ENCODE assay signal across 2 cellular contexts in genomic region chr6:21836292-21836691, GRCh38.
A peak's percentile ranks its signal among the peaks of the same experiment; 100 is the strongest.
TF ChIP-seq lines count a peak whose summit lies in the region.

No MANE protein-coding gene starts in this region.

TF ChIP-seq in HepG2, 621 proteins besides CTCF, POLR2A, EP300 and RAD21:
- no peak for TF ChIP-seq ZNF83 (CRISPR knock-in tag; IDR thresholded peaks at IDR 0.05; ENCODE audit: borderline replicate concordance)
- TF ChIP-seq MAFF (IDR thresholded peaks at IDR 0.05; ENCODE audit: low read depth, low read length), result peak; percentile 71
- TF ChIP-seq MAFK (conservative IDR thresholded peaks at IDR 0.05 in 1 of 2, IDR thresholded peaks at IDR 0.05 in 1 of 2; ENCODE audit: low read length in 2 of 2), result peak; percentile 38 to 77; a peak in 3 of 4 replicates

TF ChIP-seq in H1, 55 proteins besides CTCF, POLR2A, EP300 and RAD21:
- TF ChIP-seq MAFK (IDR thresholded peaks at IDR 0.05; ENCODE audit: low read depth, low read length) (peak; percentile 16; the same call in 1 of the 2 replicates), TAF1 (IDR thresholded peaks at IDR 0.05; ENCODE audit: low read depth, low read length) (no peak)
